In genomic region chr1:149925751-149926150, GRCh38 we compare ENCODE assay signal across 1 cellular context.
TF ChIP-seq lines count a peak whose summit lies in the region.

No MANE protein-coding gene starts in this region.

TF ChIP-seq in GM23338, 12 proteins besides CTCF, POLR2A, EP300 and RAD21 (continued from another document):
- TF ChIP-seq ETS1 (IDR thresholded peaks at IDR 0.05) (no peak), CREB1 (CRISPR knock-in tag; IDR thresholded peaks at IDR 0.05; ENCODE audit: low read depth) (no peak), STAT1 (IDR thresholded peaks at IDR 0.05; ENCODE audit: unreplicated experiment) (no peak), ZNF114 (CRISPR knock-in tag; IDR thresholded peaks at IDR 0.05) (no peak), ZNF462 (CRISPR knock-in tag; IDR thresholded peaks at IDR 0.05) (no peak)
